In the genomic region with DNA sequence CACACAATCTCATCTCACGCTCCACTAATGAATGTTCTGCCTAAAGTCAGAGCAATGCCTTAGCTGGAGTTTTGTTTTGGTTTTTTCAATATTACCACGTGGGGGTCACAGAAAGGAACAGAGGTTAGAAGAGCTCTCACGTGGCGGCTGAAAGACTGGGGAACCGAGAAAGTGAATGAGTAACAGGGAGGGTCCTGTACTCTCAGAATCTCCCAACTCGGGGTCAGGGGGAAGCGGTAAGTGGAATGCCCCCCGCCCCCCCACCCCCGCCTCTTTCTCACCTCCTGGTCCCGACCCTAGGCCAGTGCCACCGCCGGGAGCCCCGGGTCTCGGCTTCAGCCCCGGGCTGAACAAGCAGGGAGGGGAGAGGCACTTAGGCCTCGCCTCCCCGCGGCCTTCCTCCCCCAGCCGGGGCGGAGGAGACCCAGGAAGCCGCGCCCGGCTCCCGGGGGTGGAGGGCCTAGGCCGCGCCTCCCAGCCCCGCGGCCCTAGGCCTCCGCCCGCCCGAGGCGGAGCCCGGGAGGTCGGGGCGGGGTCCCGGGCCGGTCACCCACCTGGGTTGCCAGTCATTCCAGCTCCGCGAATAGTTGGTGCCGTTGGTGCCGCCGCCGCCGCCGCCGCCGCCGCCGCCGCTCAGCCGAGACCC, we compare ENCODE assay signal across 8 cellular contexts.
DNase-seq lines count a peak whose midpoint lies in the region; ATAC-seq, FAIRE-seq and TF ChIP-seq lines count a peak whose summit lies in the region.
"Not testable (repeated sequence)": the region's sequence is repeated elsewhere in the genome, so short reads cannot be mapped to it uniquely, and the experiment has no call there.

No MANE protein-coding gene starts in this region.

- H3K9me3 Mint-ChIP-seq in central memory CD8-positive, alpha-beta T cell: not testable (repeated sequence)

- ATAC-seq in GM19025 (IDR thresholded peaks at IDR 0.05; ENCODE audit: low read depth, unreplicated experiment) (peak; percentile 54), HG03045 (IDR thresholded peaks at IDR 0.05; ENCODE audit: unreplicated experiment) (peak; percentile 55), aorta (ENCODE audit: low FRiP score) (peak; percentile 80)
- ATAC-seq in central memory CD8-positive, alpha-beta T cell (replicated peaks; ENCODE audit: extremely low read depth, poor library complexity, severe bottlenecking): peak; percentile 70

- H3K4me1 ChIP-seq in kidney (ENCODE audit: control insufficient read depth in 1 of 2, insufficient read depth in 1 of 2, low read depth in 1 of 2, low read length in 2 of 2); aorta (ENCODE audit: control insufficient read depth in 1 of 2, insufficient read depth in 2 of 2, low read length in 2 of 2): not testable (repeated sequence)

- not testable (repeated sequence) for FAIRE-seq in kidney (lab: Jason Lieb, UNC)

- H3K27ac ChIP-seq in kidney (ENCODE audit: low read depth in 2 of 2, low read length in 2 of 2) (peak overlapping the region; percentile 96 to 98), skin epidermis (peak overlapping the region; percentile 20 to 100 (median 95)), aorta (ENCODE audit: low read depth in 1 of 2, low read length in 2 of 2) (peak overlapping the region; percentile 78 to 83)

- H3K36me3 Mint-ChIP-seq in central memory CD8-positive, alpha-beta T cell (ENCODE audit: insufficient read depth): peaks cover 15% of the 10 kb centered on the region

- not testable (repeated sequence) for H3K36me3 ChIP-seq in kidney (ENCODE audit: control insufficient read depth in 1 of 2, insufficient read depth in 2 of 2, low read length in 2 of 2); aorta (ENCODE audit: control insufficient read depth in 1 of 2, insufficient read depth in 2 of 2, low read length in 1 of 2)

- H3K4me3 Mint-ChIP-seq in central memory CD8-positive, alpha-beta T cell: peak overlapping the region; percentile 87

- H3K27me3 ChIP-seq in aorta (ENCODE audit: control insufficient read depth in 1 of 2, insufficient read depth in 2 of 2, low read length in 1 of 2): not testable (repeated sequence)

- not testable (repeated sequence) for H3K9ac ChIP-seq in kidney (ENCODE audit: low read length in 2 of 2)

- H3K27ac Mint-ChIP-seq in central memory CD8-positive, alpha-beta T cell (ENCODE audit: low read depth): peak overlapping the region; percentile 87

- peak overlapping the region in 1 of 2 donors; percentile 57 for H3K4me3 ChIP-seq in kidney (ENCODE audit: low read length in 2 of 2)
- H3K4me3 ChIP-seq in skin epidermis: peak overlapping the region; percentile 55 to 96 (median 86)
- peak overlapping the region; percentile 59 to 92 for H3K4me3 ChIP-seq in aorta (ENCODE audit: low read length in 2 of 2)

- TF ChIP-seq CTCF in kidney (IDR thresholded peaks at IDR 0.05; ENCODE audit: borderline replicate concordance, extremely low read depth, insufficient read depth): not testable (repeated sequence)

- peak; percentile 68 for DNase-seq in NCI-H2227 (lab: John Stamatoyannopoulos, UW; ENCODE audit: unreplicated experiment)
- DNase-seq in activated CD4-positive, alpha-beta T cell treated with anti-CD3 and anti-CD28 coated beads, Interleukin-2, amount 50 U/mL, for 4 hours: peak; percentile 49 to 57
- DNase-seq in central memory CD8-positive, alpha-beta T cell (ENCODE audit: low spot score in 2 of 2): peak; percentile 10 to 41
- peak; percentile 91 for DNase-seq in kidney
- peak; percentile 59 to 83 for DNase-seq in aorta

- not testable (repeated sequence) for H3K9me3 ChIP-seq in kidney (ENCODE audit: control insufficient read depth in 1 of 2, low read length in 2 of 2); aorta (ENCODE audit: control insufficient read depth, low read length)

- intact Hi-C loops in kidney (cut with DNase I); aorta (cut with DNase I): not testable (repeated sequence)

- H3K27me3 Mint-ChIP-seq in central memory CD8-positive, alpha-beta T cell: not testable (repeated sequence)

- not testable (repeated sequence) for H3K4me1 Mint-ChIP-seq in central memory CD8-positive, alpha-beta T cell

- 1 to 2% methylated on average over 18 to 42 of the region's 51 CpGs for WGBS in aorta, 2 donors

Comparison
In these comparisons a context has a peak if more than half of its experiments do, and no peak if none do; other contexts are left out.
1. DNase-seq: peak in every context shown above with its lines; median percentile 91 in kidney; 71 in aorta; 68 in NCI-H2227; 53 in activated CD4-positive, alpha-beta T cell treated with anti-CD3 and anti-CD28 coated beads, Interleukin-2, amount 50 U/mL, for 4 hours; 26 in central memory CD8-positive, alpha-beta T cell.